In genomic region chr10:35420044-35420443, GRCh38 we compare ENCODE assay signal across 13 cellular contexts.
A peak's percentile ranks its signal among the peaks of the same experiment; 100 is the strongest.
DNase-seq lines count a peak whose midpoint lies in the region; ATAC-seq, FAIRE-seq and TF ChIP-seq lines count a peak whose summit lies in the region.
"Had no signal": no experiment of that assay in that cellular context is flagged by ENCODE, and none has a peak within 500 bp of the region (broad histone marks: within the 10 kb centered on the region; RNA-seq: fewer than 3 reads in every experiment).

No MANE protein-coding gene starts in this region.

- WGBS in mesodermal cell (ENCODE audit: insufficient coverage in 2 of 2), 2 experiments, result 95 to 100% methylated on average over 1 to 2 of the region's 2 CpGs
- WGBS in small intestine, 3 donors, result 81 to 97% (median 86%) methylated on average over 2 of the region's 2 CpGs

- peak; percentile 12 for DNase-seq in NCI-H226
- peak; percentile 74 for DNase-seq in bronchial epithelial cell (ENCODE audit: low read depth)
- DNase-seq in uterus, result peak in 1 of 2 donors; percentile 24
- DNase-seq in HuH-7 (ENCODE audit: low spot score), result no peak
- DNase-seq in small intestine, result no peak
- DNase-seq: CD8-positive, alpha-beta T cell; foreskin keratinocyte; NCI-H2171; stimulated activated naive CD4-positive, alpha-beta T cell; WERI-Rb-1 had no signal

- H3K27me3 ChIP-seq in bronchial epithelial cell (ENCODE audit: control insufficient read depth, insufficient read depth, low read length) (no peaks in the 10 kb centered on the region), uterus (no peaks in the 10 kb centered on the region), small intestine (ENCODE audit: control insufficient read depth in 2 of 2, insufficient read depth in 2 of 2, low read length in 2 of 2) (no peaks in the 10 kb centered on the region)
- H3K27me3 ChIP-seq: foreskin keratinocyte had no signal

- TF ChIP-seq CTCF in bronchial epithelial cell (IDR thresholded peaks at IDR 0.05; ENCODE audit: insufficient read depth, low read length, severe bottlenecking) (no peak), uterus (IDR thresholded peaks at IDR 0.05) (no peak)

- FAIRE-seq in bronchial epithelial cell (lab: Jason Lieb, UNC) (no peak), small intestine (lab: Jason Lieb, UNC) (no peak)
- FAIRE-seq: colon had no signal

- H3K4me1 ChIP-seq in mesodermal cell (ENCODE audit: control insufficient read depth, insufficient read depth, low read length, poor library complexity, severe bottlenecking), result peaks cover 42% of the 10 kb centered on the region
- H3K4me1 ChIP-seq in uterus, result peaks cover 17 to 31% of the 10 kb centered on the region in 2 donors
- H3K4me1 ChIP-seq in small intestine (ENCODE audit: control insufficient read depth in 2 of 2, insufficient read depth in 1 of 2, low read depth in 1 of 2, low read length in 1 of 2), result peaks cover 0 to 8% of the 10 kb centered on the region in 2 donors

- intact Hi-C loops in uterus (cut with DNase I; ENCODE audit: low total_unique reads), result no loop called here

- no peak for ATAC-seq in HG02642 (IDR thresholded peaks at IDR 0.05; ENCODE audit: poor library complexity, unreplicated experiment)
- ATAC-seq: CD8-positive, alpha-beta T cell; foreskin keratinocyte had no signal

- peaks cover 1% of the 10 kb centered on the region for H3K36me3 ChIP-seq in bronchial epithelial cell (ENCODE audit: control insufficient read depth, insufficient read depth, low read length)
- no peaks in the 10 kb centered on the region for H3K36me3 ChIP-seq in mesodermal cell (ENCODE audit: control insufficient read depth, insufficient read depth, low read length)
- H3K36me3 ChIP-seq in uterus, result no peaks in the 10 kb centered on the region
- no peaks in the 10 kb centered on the region for H3K36me3 ChIP-seq in small intestine (ENCODE audit: control insufficient read depth in 2 of 2, insufficient read depth in 2 of 2, low read length in 2 of 2)
- H3K36me3 ChIP-seq: WERI-Rb-1 had no signal

- TF ChIP-seq POLR2A in uterus (IDR thresholded peaks at IDR 0.05), result no peak

- H3K9me3 ChIP-seq in mesodermal cell (ENCODE audit: control insufficient read depth, low read length) (no peaks in the 10 kb centered on the region), uterus (no peaks in the 10 kb centered on the region), small intestine (ENCODE audit: control insufficient read depth, low read depth) (no peaks in the 10 kb centered on the region)

- H3K4me3 ChIP-seq in bronchial epithelial cell (ENCODE audit: low read depth, low read length), result no peak overlapping the region
- no peak overlapping the region for H3K4me3 ChIP-seq in mesodermal cell (ENCODE audit: extremely low read depth, insufficient read depth, low read length, poor library complexity, severe bottlenecking)
- H3K4me3 ChIP-seq in uterus, result no peak overlapping the region
- H3K4me3 ChIP-seq in small intestine (ENCODE audit: low read depth in 1 of 2, low read length in 2 of 2), result no peak overlapping the region

- H3K27ac ChIP-seq in mesodermal cell (ENCODE audit: low read depth, low read length, severe bottlenecking) (peak overlapping the region; percentile 99), uterus (peak overlapping the region; percentile 93 to 99), small intestine (ENCODE audit: low read depth in 1 of 2, low read length in 1 of 2) (no peak overlapping the region)
- H3K27ac ChIP-seq: foreskin keratinocyte, WERI-Rb-1 had no signal

Comparison
In these comparisons a context has a peak if more than half of its experiments do, and no peak if none do; other contexts are left out.
1. DNase-seq: peak in NCI-H226 (single experiment) and bronchial epithelial cell (single experiment); none in HuH-7 (single experiment) and small intestine (single experiment).
2. H3K27ac ChIP-seq: peak in mesodermal cell (single experiment) and uterus (2 of 2); none in small intestine (0 of 2).